19 cellular contexts compared by ENCODE assay signal in genomic region chr3:148791296-148791695, GRCh38. TPM values are rescaled to one million over a fixed set of nuclear protein-coding genes. Genes with fewer than 3 reads are reported as not detected.
DNase-seq lines count a peak whose midpoint lies in the region; ATAC-seq, FAIRE-seq and TF ChIP-seq lines count a peak whose summit lies in the region.
"Had no signal": no experiment of that assay in that cellular context is flagged by ENCODE, and none has a peak within 500 bp of the region (broad histone marks: within the 10 kb centered on the region; RNA-seq: fewer than 3 reads in every experiment).

No MANE protein-coding gene starts in this region.

- peak overlapping the region in 2 of 4 donors; percentile 34 to 80 for H3K27ac ChIP-seq in tibial nerve

- H3K4me3 ChIP-seq in tibial nerve, result no peak overlapping the region
- H3K4me3 ChIP-seq: GM12878 had no signal

- TF ChIP-seq CTCF in nephron (IDR thresholded peaks at IDR 0.05; ENCODE audit: unreplicated experiment in 3 of 3) (no peak), tibial nerve (IDR thresholded peaks at IDR 0.05) (no peak)

- peak overlapping the region; percentile 60 to 66 (median 63) for H3K27ac Mint-ChIP-seq in nephron
- H3K27ac Mint-ChIP-seq: CD8-positive, alpha-beta T cell had no signal

- intact Hi-C loops in Right ventricle myocardium inferior (cut with DNase I), result no loop called here
- intact Hi-C loops in left cardiac atrium (cut with DNase I), result no loop called here

- TF ChIP-seq EP300 in tibial nerve (IDR thresholded peaks at IDR 0.05), result no peak

- peak; percentile 39 for ATAC-seq in Right ventricle myocardium inferior
- no peak for ATAC-seq in left cardiac atrium
- ATAC-seq in GM19463 (IDR thresholded peaks at IDR 0.05; ENCODE audit: unreplicated experiment), result no peak
- ATAC-seq in HG02678 (IDR thresholded peaks at IDR 0.05; ENCODE audit: unreplicated experiment), result no peak
- ATAC-seq: CD8-positive, alpha-beta T cell; GM12878 had no signal

- DNase-seq in Right ventricle myocardium inferior (ENCODE audit: missing footprints), result no peak
- no peak for DNase-seq in left cardiac atrium
- peak; percentile 59 to 95 for DNase-seq in cerebellar nuclear complex (lab: John Stamatoyannopoulos, UW)
- peak; percentile 14 to 57 for DNase-seq in tibial nerve (ENCODE audit: low spot score in 2 of 2)
- DNase-seq in GM12892 (ENCODE audit: insufficient read length), result no peak
- DNase-seq: activated CD8-positive, alpha-beta memory T cell treated with anti-CD3 and anti-CD28 coated beads for 24 hours; activated gamma-delta T cell; CD8-positive, alpha-beta T cell; EL; kidney; stimulated activated CD4-positive, alpha-beta T cell treated with anti-CD3 and anti-CD28 coated beads, Interleukin-4, amount 100 ng/mL, for 1 hour had no signal

- no peaks in the 10 kb centered on the region for H3K27me3 Mint-ChIP-seq in nephron (ENCODE audit: low read depth)

- H3K36me3 ChIP-seq in tibial nerve, result no peaks in the 10 kb centered on the region

- FAIRE-seq in GM12892 (lab: Jason Lieb, UNC), result no peak
- FAIRE-seq: A204.1, endothelial cell of umbilical vein, GM12878, kidney, urothelium cell line had no signal

- peaks cover 48% of the 10 kb centered on the region for H3K4me1 Mint-ChIP-seq in nephron

- H3K36me3 Mint-ChIP-seq in nephron (ENCODE audit: low read depth), result no peaks in the 10 kb centered on the region
- H3K36me3 Mint-ChIP-seq: CD8-positive, alpha-beta T cell had no signal

- TF ChIP-seq POLR2A in tibial nerve (IDR thresholded peaks at IDR 0.05) (no peak), GM12892 (IDR thresholded peaks at IDR 0.05; ENCODE audit: low read depth, low read length) (no peak)

- H3K9me3 ChIP-seq in tibial nerve, result peaks cover 0 to 1% (median 0%) of the 10 kb centered on the region in 4 donors

- peaks cover 0 to 22% (median 15%) of the 10 kb centered on the region in 4 donors for H3K4me1 ChIP-seq in tibial nerve

- H3K9me3 Mint-ChIP-seq in nephron, result no peaks in the 10 kb centered on the region
- H3K9me3 Mint-ChIP-seq: CD8-positive, alpha-beta T cell had no signal

- no peaks in the 10 kb centered on the region for H3K27me3 ChIP-seq in tibial nerve

- WGBS in tibial nerve, 2 donors, result 36 to 42% methylated on average over 4 of the region's 4 CpGs

- no peak overlapping the region for H3K4me3 Mint-ChIP-seq in nephron
- H3K4me3 Mint-ChIP-seq: CD8-positive, alpha-beta T cell had no signal

RNA-seq across cellular contexts. Expression of gene CPB1, which starts 36.3 kb away (rescaled TPM):
- not detected for total RNA-seq in Right ventricle myocardium inferior
- total RNA-seq in left cardiac atrium, result under 1 TPM in 1 of 2 donors, not detected in 1; 0.41 TPM
- 10 to 100 TPM in 1 of 4 donors, 1 to 10 TPM in 3; 1.9 to 15.6 (median 6.0) TPM for total RNA-seq in tibial nerve
- not detected for polyA plus RNA-seq in GM12892 (2012; ENCODE audit: missing spikeins)
- total RNA-seq: CD8-positive, alpha-beta T cell; endothelial cell of umbilical vein; HT-29 had no signal
- polyA plus RNA-seq: endothelial cell of umbilical vein, GM12878 had no signal

Comparison
In these comparisons a context has a peak if more than half of its experiments do, and no peak if none do; other contexts are left out.
1. DNase-seq: peak in cerebellar nuclear complex (2 of 2) and tibial nerve (2 of 2); none in Right ventricle myocardium inferior (single experiment), left cardiac atrium (single experiment) and GM12892 (single experiment).